ENCODE assay signal across 1 cellular context in genomic region chr22:39490966-39491680, GRCh38.
TF ChIP-seq lines count a peak whose summit lies in the region.

No MANE protein-coding gene starts in this region.

TF ChIP-seq in IMR-90, 13 proteins besides CTCF, POLR2A, EP300 and RAD21:
- no peak for TF ChIP-seq USF2 (IDR thresholded peaks at IDR 0.05; ENCODE audit: low read depth, low read length)
- no peak for TF ChIP-seq NFE2L2 (IDR thresholded peaks at IDR 0.05; ENCODE audit: low read depth, low read length)
- no peak for TF ChIP-seq FOS (IDR thresholded peaks at IDR 0.05; ENCODE audit: low read depth, low read length)
TF ChIP-seq in IMR-90: peak in this region for 0.
